Comparison of ENCODE assay signal across 1 cellular context in the genomic region with DNA sequence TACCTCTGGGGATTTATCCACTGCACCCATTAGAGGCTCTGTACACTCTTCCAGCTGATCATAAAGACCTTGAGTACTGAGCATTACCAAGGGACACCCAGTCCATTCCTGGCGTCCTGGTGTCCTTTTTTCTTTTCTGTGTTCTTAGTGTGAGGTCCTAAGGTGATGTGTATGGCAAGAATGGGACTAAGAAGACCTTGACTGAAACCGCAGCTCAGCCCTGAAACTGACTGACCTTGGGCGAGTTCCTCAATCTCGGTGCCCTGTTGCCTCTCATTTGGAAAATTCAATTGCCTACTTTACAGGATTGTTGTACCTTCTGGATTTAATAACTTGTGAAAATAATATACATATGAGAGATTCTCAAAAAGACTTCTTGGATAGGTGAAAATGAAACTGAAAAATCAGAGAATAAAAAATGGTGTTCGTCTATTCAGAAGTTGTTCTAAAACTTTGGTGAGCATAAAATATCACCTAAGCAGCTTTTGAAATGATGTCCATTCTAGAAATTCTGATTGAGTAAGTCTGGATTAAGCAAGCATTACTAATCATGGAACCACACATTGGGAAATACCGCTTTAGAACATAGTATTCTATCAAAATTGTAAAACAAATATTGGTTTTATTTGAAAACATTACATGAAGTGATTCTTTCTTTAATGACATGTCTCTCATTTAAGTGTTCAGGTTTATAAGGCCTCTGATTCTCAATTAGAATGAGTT.
TF ChIP-seq lines count a peak whose summit lies in the region.

No MANE protein-coding gene starts in this region.

TF ChIP-seq in GM12878, 131 proteins besides CTCF, POLR2A, EP300 and RAD21:
- TF ChIP-seq NR2C1 (IDR thresholded peaks at IDR 0.05), result no peak
- no peak for TF ChIP-seq MTA3 (IDR thresholded peaks at IDR 0.05; ENCODE audit: borderline replicate concordance, low read length)
- peak; percentile 81 for TF ChIP-seq RUNX3 (IDR thresholded peaks at IDR 0.05; ENCODE audit: low read length)
- peak; percentile 73 for TF ChIP-seq SPI1 (IDR thresholded peaks at IDR 0.05; ENCODE audit: borderline replicate concordance, insufficient read depth, low read depth, low read length)
- TF ChIP-seq EED (IDR thresholded peaks at IDR 0.05; ENCODE audit: low read depth), result peak; percentile 74
- TF ChIP-seq CBFB (IDR thresholded peaks at IDR 0.05; ENCODE audit: low read depth), result peak; percentile 69
- peak; percentile 39 for TF ChIP-seq IKZF1 (conservative IDR thresholded peaks at IDR 0.05)
- TF ChIP-seq, protein P1, sequence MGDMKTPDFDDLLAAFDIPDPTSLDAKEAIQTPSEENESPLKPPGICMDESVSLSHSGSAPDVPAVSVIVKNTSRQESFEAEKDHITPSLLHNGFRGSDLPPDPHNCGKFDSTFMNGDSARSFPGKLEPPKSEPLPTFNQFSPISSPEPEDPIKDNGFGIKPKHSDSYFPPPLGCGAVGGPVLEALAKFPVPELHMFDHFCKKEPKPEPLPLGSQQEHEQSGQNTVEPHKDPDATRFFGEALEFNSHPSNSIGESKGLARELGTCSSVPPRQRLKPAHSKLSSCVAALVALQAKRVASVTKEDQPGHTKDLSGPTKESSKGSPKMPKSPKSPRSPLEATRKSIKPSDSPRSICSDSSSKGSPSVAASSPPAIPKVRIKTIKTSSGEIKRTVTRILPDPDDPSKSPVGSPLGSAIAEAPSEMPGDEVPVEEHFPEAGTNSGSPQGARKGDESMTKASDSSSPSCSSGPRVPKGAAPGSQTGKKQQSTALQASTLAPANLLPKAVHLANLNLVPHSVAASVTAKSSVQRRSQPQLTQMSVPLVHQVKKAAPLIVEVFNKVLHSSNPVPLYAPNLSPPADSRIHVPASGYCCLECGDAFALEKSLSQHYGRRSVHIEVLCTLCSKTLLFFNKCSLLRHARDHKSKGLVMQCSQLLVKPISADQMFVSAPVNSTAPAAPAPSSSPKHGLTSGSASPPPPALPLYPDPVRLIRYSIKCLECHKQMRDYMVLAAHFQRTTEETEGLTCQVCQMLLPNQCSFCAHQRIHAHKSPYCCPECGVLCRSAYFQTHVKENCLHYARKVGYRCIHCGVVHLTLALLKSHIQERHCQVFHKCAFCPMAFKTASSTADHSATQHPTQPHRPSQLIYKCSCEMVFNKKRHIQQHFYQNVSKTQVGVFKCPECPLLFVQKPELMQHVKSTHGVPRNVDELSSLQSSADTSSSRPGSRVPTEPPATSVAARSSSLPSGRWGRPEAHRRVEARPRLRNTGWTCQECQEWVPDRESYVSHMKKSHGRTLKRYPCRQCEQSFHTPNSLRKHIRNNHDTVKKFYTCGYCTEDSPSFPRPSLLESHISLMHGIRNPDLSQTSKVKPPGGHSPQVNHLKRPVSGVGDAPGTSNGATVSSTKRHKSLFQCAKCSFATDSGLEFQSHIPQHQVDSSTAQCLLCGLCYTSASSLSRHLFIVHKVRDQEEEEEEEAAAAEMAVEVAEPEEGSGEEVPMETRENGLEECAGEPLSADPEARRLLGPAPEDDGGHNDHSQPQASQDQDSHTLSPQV (IDR thresholded peaks at IDR 0.05), result 0 out of 2 replicates have a peak, but pooled peaks have one; percentile 13
- peak in 1 of 2 experiments; percentile 46; a peak in 3 of 4 replicates for TF ChIP-seq IKZF2 (IDR thresholded peaks at IDR 0.05)
